Comparison of ENCODE assay signal across 8 cellular contexts in the genomic region with DNA sequence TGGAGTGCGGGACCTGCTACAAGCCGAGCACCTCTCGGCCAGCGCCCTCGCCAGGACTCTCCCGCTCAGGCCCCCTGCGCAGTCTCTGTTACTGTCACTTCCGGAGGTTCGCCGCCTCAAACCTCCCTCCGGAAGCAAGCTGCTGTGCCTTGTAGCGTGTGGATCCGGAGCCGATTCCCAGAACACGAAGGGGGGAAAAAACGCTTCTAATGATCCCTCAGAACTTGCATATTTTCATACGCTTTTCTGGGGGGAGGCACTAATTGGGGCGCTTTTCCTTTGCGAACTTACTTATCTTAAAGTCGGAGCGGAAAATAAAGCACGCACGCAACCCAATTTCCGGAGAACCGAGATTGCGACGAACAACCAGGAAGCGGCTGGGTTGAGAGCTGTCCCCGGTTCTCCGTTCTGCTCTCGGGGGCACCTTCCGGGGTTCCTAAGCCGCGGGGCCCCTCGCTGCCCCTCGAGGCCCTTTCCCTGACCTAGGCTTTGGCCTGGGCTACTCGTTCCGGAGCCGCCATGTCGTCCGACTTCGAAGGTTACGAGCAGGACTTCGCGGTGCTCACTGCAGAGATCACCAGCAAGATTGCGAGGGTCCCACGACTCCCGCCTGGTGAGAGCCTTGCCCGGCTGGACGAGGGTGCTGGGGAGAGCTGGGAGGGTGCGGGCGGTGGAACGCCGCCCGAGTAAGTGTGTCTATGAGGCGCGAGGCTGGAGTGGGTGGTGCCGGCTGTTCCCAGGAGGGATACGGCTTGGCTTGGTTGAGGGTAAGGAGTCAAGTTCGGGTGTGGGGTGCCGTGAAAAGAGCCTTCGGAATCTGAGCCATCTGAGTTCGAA. TPM values are rescaled to one million over a fixed set of nuclear protein-coding genes. Genes with fewer than 3 reads are reported as not detected.
DNase-seq lines count a peak whose midpoint lies in the region; ATAC-seq, FAIRE-seq and TF ChIP-seq lines count a peak whose summit lies in the region.

A gene (plus strand): TSS at position 361 of the 837 bp plus-strand sequence. CDS start 159 bp downstream, at position 520.
A gene with protein sequence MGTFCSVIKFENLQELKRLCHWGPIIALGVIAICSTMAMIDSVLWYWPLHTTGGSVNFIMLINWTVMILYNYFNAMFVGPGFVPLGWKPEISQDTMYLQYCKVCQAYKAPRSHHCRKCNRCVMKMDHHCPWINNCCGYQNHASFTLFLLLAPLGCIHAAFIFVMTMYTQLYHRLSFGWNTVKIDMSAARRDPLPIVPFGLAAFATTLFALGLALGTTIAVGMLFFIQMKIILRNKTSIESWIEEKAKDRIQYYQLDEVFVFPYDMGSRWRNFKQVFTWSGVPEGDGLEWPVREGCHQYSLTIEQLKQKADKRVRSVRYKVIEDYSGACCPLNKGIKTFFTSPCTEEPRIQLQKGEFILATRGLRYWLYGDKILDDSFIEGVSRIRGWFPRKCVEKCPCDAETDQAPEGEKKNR (minus strand): TSS at position 60 of the 837 bp plus-strand sequence. CDS start 1,478 bp downstream, outside the sequence.

- TF ChIP-seq POLR2A in HepG2 (IDR thresholded peaks at IDR 0.05; ENCODE audit: insufficient read depth in 1 of 2, low read depth in 2 of 2, low read length in 2 of 2) = peak; percentile 81 to 91

- peak within 1 kb of the TSS; percentile 95 for H2AFZ ChIP-seq in HepG2 (ENCODE audit: low read length)

- BruUV-seq in HepG2 (replicated peaks; lab: Mats Ljungman, UMichigan) = no TSS peak

- DNase-seq in BJ (ENCODE audit: low read depth) (no peak), NCI-H510A (lab: John Stamatoyannopoulos, UW) (peak; percentile 79), HepG2 (ENCODE audit: low spot score) (peak; percentile 81)
- DNase-seq in activated CD4-positive, alpha-beta T cell treated with anti-CD3 and anti-CD28 coated beads, Interleukin-2, amount 50 U/mL, for 1 hour = peak; percentile 78
- DNase-seq in stimulated activated CD4-positive, alpha-beta T cell treated with anti-CD3 and anti-CD28 coated beads, Interleukin-4, amount 100 ng/mL, for 24 hours = peak; percentile 86

- CTCF ChIA-PET in BJ (lab: Yijun Ruan, JAX) = interaction anchor here (0.9 kb wide), 1 partner anchor 45 kb away, joined by 3 read pairs; no protein-coding TSS in a partner anchor
- CTCF ChIA-PET in HepG2 (lab: Yijun Ruan, JAX; ENCODE audit: low intra/inter-chr PET ratio, low total read pairs) = no interaction called here

- H3K4me3 Mint-ChIP-seq in dendritic cell treated with granulocyte-macrophage colony-stimulating factor and Interleukin-4, amounts not matched to agents 40 ng/mL and 50 ng/mL, for 4 days = peak within 1 kb of the TSS; percentile 83

- H3K27me3 Mint-ChIP-seq in dendritic cell treated with granulocyte-macrophage colony-stimulating factor and Interleukin-4, amounts not matched to agents 40 ng/mL and 50 ng/mL, for 4 days = no peaks in the 10 kb centered on the region

- peaks cover 32% of the 10 kb centered on the region for H3K4me1 Mint-ChIP-seq in dendritic cell treated with granulocyte-macrophage colony-stimulating factor and Interleukin-4, amounts not matched to agents 40 ng/mL and 50 ng/mL, for 4 days (ENCODE audit: low read depth)

- peak; percentile 30 for FAIRE-seq in HepG2 (lab: Jason Lieb, UNC)

- H3K27ac ChIP-seq in HepG2 (ENCODE audit: extremely low read length, insufficient read depth, low read length) = peak within 1 kb of the TSS; percentile 94

- no peaks in the 10 kb centered on the region for H3K9me3 ChIP-seq in HepG2 (ENCODE audit: low read length)

- intact Hi-C loops in dendritic cell treated with granulocyte-macrophage colony-stimulating factor and Interleukin-4, amounts not matched to agents 40 ng/mL and 50 ng/mL, for 4 days (cut with micrococcal nuclease) = loop anchor here (5.0 kb wide), 1 partner anchor 265 kb away; a partner anchor contains a TSS
- intact Hi-C loops in HepG2 (cut with micrococcal nuclease; ENCODE audit: unreplicated experiment) = no loop called here

- no peaks in the 10 kb centered on the region for H4K20me1 ChIP-seq in HepG2 (ENCODE audit: insufficient read depth, low read length)

- peak within 1 kb of the TSS; percentile 96 for H3K9ac ChIP-seq in HepG2 (ENCODE audit: insufficient read depth, low read depth, low read length)

- TF ChIP-seq CTCF in BJ (IDR thresholded peaks at IDR 0.05; ENCODE audit: insufficient read depth, low read depth, low read length) (peak; percentile 48), HepG2 (CRISPR knock-in tag; IDR thresholded peaks at IDR 0.05) (peak; percentile 60)

- ATAC-seq in GM19043 (IDR thresholded peaks at IDR 0.05; ENCODE audit: low read depth, unreplicated experiment) (peak; percentile 93), HG03378 (IDR thresholded peaks at IDR 0.05; ENCODE audit: unreplicated experiment) (peak; percentile 83), HepG2 (peak; percentile 99)

- H3K4me1 ChIP-seq in HepG2 (ENCODE audit: insufficient read depth, low read length) = peaks cover 32% of the 10 kb centered on the region

- H3K36me3 ChIP-seq in BJ (ENCODE audit: control insufficient read depth, insufficient read depth, low read length) (no peaks in the 10 kb centered on the region), HepG2 (replicated peaks in 1 of 2; ENCODE audit: control insufficient read depth in 1 of 2, insufficient read depth in 2 of 2, low read length in 2 of 2) (peaks cover 0 to 13% of the 10 kb centered on the region in 2 experiments; a peak in 1 of 5 replicates)

- H3K27ac Mint-ChIP-seq in dendritic cell treated with granulocyte-macrophage colony-stimulating factor and Interleukin-4, amounts not matched to agents 40 ng/mL and 50 ng/mL, for 4 days = peak within 1 kb of the TSS; percentile 99

- H3K9me3 Mint-ChIP-seq in dendritic cell treated with granulocyte-macrophage colony-stimulating factor and Interleukin-4, amounts not matched to agents 40 ng/mL and 50 ng/mL, for 4 days = no peaks in the 10 kb centered on the region

- TF ChIP-seq EP300 in HepG2 (IDR thresholded peaks at IDR 0.05; ENCODE audit: low read depth in 2 of 2, low read length in 2 of 2) = 0 out of 4 replicates have a peak, but pooled peaks of 1 of the 2 experiments have one; percentile 8
- no peak for TF ChIP-seq EP300 in HepG2 (CRISPR knock-in tag; IDR thresholded peaks at IDR 0.05; ENCODE audit: borderline replicate concordance)

- TF ChIP-seq RAD21 in HepG2 (CRISPR knock-in tag; IDR thresholded peaks at IDR 0.05) = no peak; the same call in 1 of the 2 replicates

- H3K4me3 ChIP-seq in BJ (ENCODE audit: low read depth, low read length) (peak within 1 kb of the TSS; percentile 75), HepG2 (replicated peaks in 1 of 3; ENCODE audit: insufficient read depth in 1 of 3, low read depth in 2 of 3, low read length in 3 of 3) (peak within 1 kb of the TSS; percentile 92 to 96 (median 96))

- under 1% methylated on average over 27 of the region's 63 CpGs for WGBS in HepG2 (ENCODE audit: low lambda C conversion rate)

- in situ Hi-C loops in HepG2 (cut with HindIII; ENCODE audit: extremely low pct_ligation_motif_present, low pct_unique_long_range_greater_than_20kb) = loop anchor here (25.0 kb wide), 2 partner anchors 110 to 310 kb away; no protein-coding TSS in a partner anchor

- H3K4me2 ChIP-seq in HepG2 (ENCODE audit: low read depth, low read length) = peak within 1 kb of the TSS; percentile 78

- H3K36me3 Mint-ChIP-seq in dendritic cell treated with granulocyte-macrophage colony-stimulating factor and Interleukin-4, amounts not matched to agents 40 ng/mL and 50 ng/mL, for 4 days (ENCODE audit: low read depth) = peaks cover 48% of the 10 kb centered on the region

- peaks cover 55% of the 10 kb centered on the region for H3K79me2 ChIP-seq in HepG2 (ENCODE audit: insufficient read depth, low read length)

- H3K27me3 ChIP-seq in BJ (ENCODE audit: control insufficient read depth, insufficient read depth, low read length) = no peaks in the 10 kb centered on the region
- H3K27me3 ChIP-seq in HepG2 (ENCODE audit: control insufficient read depth in 1 of 2, insufficient read depth in 2 of 2, low read length in 2 of 2) = no peaks in the 10 kb centered on the region; a peak in 1 of 5 replicates

- POLR2A ChIA-PET in BJ (lab: Charles Lee) (no interaction called here), HepG2 (lab: Yijun Ruan, JAX) (interaction anchor here (0.7 to 1.1 kb wide), 4 partner anchors 25 to 82 kb away, joined by 3 to 4 read pairs (median 3); a partner anchor contains a TSS)

RNA-seq across cellular contexts. Expression of the first gene that starts in this region (rescaled TPM):
- polyA plus RNA-seq in BJ (2011; rRNA removed) = 13.4 and 18.5 TPM in 2 replicates
- 11.0 and 12.0 TPM in 2 replicates for polyA minus RNA-seq in BJ (2011; rRNA and poly(A)+ RNA removed)
- total RNA-seq in HepG2 (2016; rRNA removed; fragmentation: Illumina TruSeq; extraction: Trizol) = 32.7 and 38.7 TPM in 2 replicates
- total RNA-seq in HepG2 (2016; cell fraction: cytosol; rRNA removed; fragmentation: Illumina TruSeq; extraction: Trizol; ENCODE audit: low read depth) = 7.8 and 10.4 TPM in 2 replicates
- total RNA-seq in HepG2 (2016; cell fraction: insoluble cytoplasmic fraction; rRNA removed; fragmentation: Illumina TruSeq; extraction: Trizol) = 31.1 and 36.1 TPM in 2 replicates
- total RNA-seq in HepG2 (2016; cell fraction: membrane; rRNA removed; fragmentation: Illumina TruSeq; extraction: Trizol) = 19.0 and 19.3 TPM in 2 replicates
- total RNA-seq in HepG2 (2016; cell fraction: nucleus; rRNA removed; fragmentation: Illumina TruSeq; extraction: Trizol) = 73.4 and 74.7 TPM in 2 replicates
- 10.2 and 11.7 TPM in 2 replicates for polyA plus RNA-seq in HepG2 (2011; rRNA removed)
- 8.2 and 9.5 TPM in 2 replicates for polyA plus RNA-seq in HepG2 (2011; cell fraction: cytosol; rRNA removed)
- 19.8 and 20.7 TPM in 2 replicates for polyA plus RNA-seq in HepG2 (2011; cell fraction: nucleus; rRNA removed)
- 9.5 and 11.1 TPM in 2 replicates for polyA plus RNA-seq in HepG2 (2012)
- 8.3 and 11.0 TPM in 2 replicates for polyA plus RNA-seq in HepG2 (2016; cell fraction: cytosol; fragmentation: Illumina TruSeq; extraction: Trizol; ENCODE audit: low read depth)
- 32.7 and 33.2 TPM in 2 replicates for polyA plus RNA-seq in HepG2 (2016; cell fraction: insoluble cytoplasmic fraction; fragmentation: Illumina TruSeq; extraction: Trizol; ENCODE audit: low read depth)
- polyA plus RNA-seq in HepG2 (2016; cell fraction: membrane; fragmentation: Illumina TruSeq; extraction: Trizol; ENCODE audit: low read depth) = 12.7 and 14.9 TPM in 2 replicates
- 29.8 and 34.7 TPM in 2 replicates for polyA plus RNA-seq in HepG2 (2016; cell fraction: nucleus; fragmentation: Illumina TruSeq; extraction: Trizol; ENCODE audit: insufficient read depth, low read depth)
- polyA minus RNA-seq in HepG2 (2011; rRNA and poly(A)+ RNA removed; ENCODE audit: low replicate concordance) = 15.3 and 16.3 TPM in 2 replicates
- 7.6 and 7.8 TPM in 2 replicates for polyA minus RNA-seq in HepG2 (2011; cell fraction: cytosol; rRNA and poly(A)+ RNA removed)
- polyA minus RNA-seq in HepG2 (2011; cell fraction: nucleus; rRNA and poly(A)+ RNA removed) = 84.0 and 86.0 TPM in 2 replicates

RNA-seq across cellular contexts. Expression of the second gene that starts in this region (rescaled TPM):
- polyA plus RNA-seq in BJ (2011; rRNA removed) (16.1 and 31.1 TPM in 2 replicates), HepG2 (2011; rRNA removed) (16.3 and 20.9 TPM in 2 replicates)
- 9.6 and 11.9 TPM in 2 replicates for polyA minus RNA-seq in BJ (2011; rRNA and poly(A)+ RNA removed)
- total RNA-seq in HepG2 (2016; rRNA removed; fragmentation: Illumina TruSeq; extraction: Trizol) = 49.4 and 50.9 TPM in 2 replicates
- 35.2 and 46.9 TPM in 2 replicates for total RNA-seq in HepG2 (2016; cell fraction: cytosol; rRNA removed; fragmentation: Illumina TruSeq; extraction: Trizol; ENCODE audit: low read depth)
- total RNA-seq in HepG2 (2016; cell fraction: insoluble cytoplasmic fraction; rRNA removed; fragmentation: Illumina TruSeq; extraction: Trizol) = 52.5 and 54.7 TPM in 2 replicates
- total RNA-seq in HepG2 (2016; cell fraction: membrane; rRNA removed; fragmentation: Illumina TruSeq; extraction: Trizol) = 80.7 and 80.9 TPM in 2 replicates
- total RNA-seq in HepG2 (2016; cell fraction: nucleus; rRNA removed; fragmentation: Illumina TruSeq; extraction: Trizol) = 42.2 and 43.4 TPM in 2 replicates
- 8.4 and 12.7 TPM in 2 replicates for polyA plus RNA-seq in HepG2 (2011; cell fraction: cytosol; rRNA removed)
- polyA plus RNA-seq in HepG2 (2011; cell fraction: nucleus; rRNA removed) = 34.4 and 41.6 TPM in 2 replicates
- polyA plus RNA-seq in HepG2 (2012) = 22.0 and 25.6 TPM in 2 replicates
- polyA plus RNA-seq in HepG2 (2016; cell fraction: cytosol; fragmentation: Illumina TruSeq; extraction: Trizol; ENCODE audit: low read depth) = 33.5 and 47.1 TPM in 2 replicates
- polyA plus RNA-seq in HepG2 (2016; cell fraction: insoluble cytoplasmic fraction; fragmentation: Illumina TruSeq; extraction: Trizol; ENCODE audit: low read depth) = 44.1 and 46.7 TPM in 2 replicates
- polyA plus RNA-seq in HepG2 (2016; cell fraction: membrane; fragmentation: Illumina TruSeq; extraction: Trizol; ENCODE audit: low read depth) = 57.9 and 69.4 TPM in 2 replicates
- 80.3 and 81.7 TPM in 2 replicates for polyA plus RNA-seq in HepG2 (2016; cell fraction: nucleus; fragmentation: Illumina TruSeq; extraction: Trizol; ENCODE audit: insufficient read depth, low read depth)
- 17.3 and 32.4 TPM in 2 replicates for polyA minus RNA-seq in HepG2 (2011; rRNA and poly(A)+ RNA removed; ENCODE audit: low replicate concordance)
- 6.6 and 7.8 TPM in 2 replicates for polyA minus RNA-seq in HepG2 (2011; cell fraction: cytosol; rRNA and poly(A)+ RNA removed)
- polyA minus RNA-seq in HepG2 (2011; cell fraction: nucleus; rRNA and poly(A)+ RNA removed) = 34.8 and 42.5 TPM in 2 replicates
